Comparison of ENCODE assay signal across 9 cellular contexts in the genomic region with DNA sequence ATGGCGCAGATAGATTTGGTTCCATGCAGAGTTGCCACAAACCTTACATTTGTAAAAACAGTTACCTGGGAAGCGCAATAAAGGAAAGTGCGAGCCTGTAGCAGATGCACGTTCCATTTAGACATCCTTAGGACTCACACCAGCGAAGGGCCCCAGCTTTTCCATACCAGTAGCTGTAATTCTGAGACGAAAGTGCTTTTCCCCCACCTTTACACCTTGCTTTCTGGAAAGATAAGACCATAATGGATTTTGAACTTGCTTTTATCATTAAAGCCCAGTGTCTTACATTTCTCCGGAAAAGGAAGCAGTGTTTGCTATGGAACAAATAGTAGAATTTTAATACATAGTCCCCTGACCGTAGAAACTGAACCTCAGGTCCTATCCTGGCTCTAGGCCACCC. TPM values are rescaled to one million over a fixed set of nuclear protein-coding genes. Genes with fewer than 3 reads are reported as not detected.
DNase-seq lines count a peak whose midpoint lies in the region; ATAC-seq and TF ChIP-seq lines count a peak whose summit lies in the region.
"Had no signal": no experiment of that assay in that cellular context is flagged by ENCODE, and none has a peak within 500 bp of the region (broad histone marks: within the 10 kb centered on the region; RNA-seq: fewer than 3 reads in every experiment).

No MANE protein-coding gene starts in this region.

- H3K9me3 ChIP-seq in right atrium auricular region (no peaks in the 10 kb centered on the region), mucosa of descending colon (no peaks in the 10 kb centered on the region)

- TF ChIP-seq CTCF in right atrium auricular region (IDR thresholded peaks at IDR 0.05), result no peak
- no peak for TF ChIP-seq CTCF in choroid plexus epithelial cell (conservative IDR thresholded peaks at IDR 0.05; ENCODE audit: low read depth, low read length)
- TF ChIP-seq CTCF in mucosa of descending colon (IDR thresholded peaks at IDR 0.05), result no peak

- H3K4me1 ChIP-seq in right atrium auricular region (peaks cover 0 to 8% of the 10 kb centered on the region in 2 donors), mucosa of descending colon (ENCODE audit: low read depth) (peaks cover 6% of the 10 kb centered on the region)

- peak overlapping the region; percentile 54 to 66 for H3K4me3 ChIP-seq in right atrium auricular region
- peak overlapping the region; percentile 88 for H3K4me3 ChIP-seq in choroid plexus epithelial cell (ENCODE audit: low read depth, low read length)
- H3K4me3 ChIP-seq in mucosa of descending colon, result peak overlapping the region; percentile 20

- intact Hi-C loops in cardiac septum (cut with DNase I), result no loop called here
- intact Hi-C loops in mucosa of descending colon (cut with DNase I, micrococcal nuclease), result no loop called here

- ATAC-seq in mucosa of descending colon (no peak), HG03378 (IDR thresholded peaks at IDR 0.05; ENCODE audit: unreplicated experiment) (no peak)

- H3K27ac ChIP-seq in right atrium auricular region, result peak overlapping the region; percentile 49 to 73

- DNase-seq in right atrium auricular region (ENCODE audit: low spot score), result no peak
- no peak for DNase-seq in cardiac septum (ENCODE audit: low spot score)
- DNase-seq in choroid plexus epithelial cell (ENCODE audit: low read depth), result no peak
- DNase-seq in mucosa of descending colon, result no peak
- DNase-seq in NCI-H2171 treated with DMSO at 0.1 percent for 48 hours (lab: John Stamatoyannopoulos, UW), result no peak
- DNase-seq in stimulated activated CD4-positive, alpha-beta T cell treated with anti-CD3 and anti-CD28 coated beads, Interleukin-4, amount 100 ng/mL, for 1 hour, result no peak
- no peak for DNase-seq in HT-29 (ENCODE audit: low spot score)
- DNase-seq: NCI-H2171 had no signal

- no peaks in the 10 kb centered on the region for H3K27me3 ChIP-seq in right atrium auricular region

- H3K36me3 ChIP-seq in right atrium auricular region (no peaks in the 10 kb centered on the region), mucosa of descending colon (ENCODE audit: low read depth) (no peaks in the 10 kb centered on the region)

RNA-seq across cellular contexts. Expression of a gene that starts 0.6 kb away (rescaled TPM):
- total RNA-seq in right atrium auricular region (1 to 10 TPM; 2.6 to 3.2 TPM), cardiac septum (2.2 TPM), mucosa of descending colon (1 to 10 TPM; 8.2 to 8.5 (median 8.4) TPM)
- total RNA-seq in HT-29 (2014; rRNA removed; shearing (Covaris generic)), result 3.5 and 6.1 TPM in 2 replicates

RNA-seq across cellular contexts. Expression of a gene that starts 11.7 kb away (rescaled TPM):
- total RNA-seq in right atrium auricular region (10 to 100 TPM; 19.3 to 20.9 TPM), cardiac septum (35.3 TPM), mucosa of descending colon (10 to 100 TPM; 54.6 to 76.2 (median 74.9) TPM)
- total RNA-seq in HT-29 (2014; rRNA removed; shearing (Covaris generic)), result 24.5 and 31.6 TPM in 2 replicates

RNA-seq across cellular contexts. Expression of a gene that starts 58.9 kb away (rescaled TPM):
- total RNA-seq in right atrium auricular region, result 10 to 100 TPM; 19.3 to 29.0 TPM
- 65.3 TPM for total RNA-seq in cardiac septum
- total RNA-seq in mucosa of descending colon, result 100 to 1,000 TPM in 1 of 3 donors, 10 to 100 TPM in 2; 62.9 to 134 (median 94.9) TPM
- 25.5 and 30.8 TPM in 2 replicates for total RNA-seq in HT-29 (2014; rRNA removed; shearing (Covaris generic))

Comparison
In these comparisons a context has a peak if more than half of its experiments do, and no peak if none do; other contexts are left out.
1. H3K4me3 ChIP-seq: peak in every context shown above with its lines; median percentile 88 in choroid plexus epithelial cell; 60 in right atrium auricular region; 20 in mucosa of descending colon.